In the genomic region with DNA sequence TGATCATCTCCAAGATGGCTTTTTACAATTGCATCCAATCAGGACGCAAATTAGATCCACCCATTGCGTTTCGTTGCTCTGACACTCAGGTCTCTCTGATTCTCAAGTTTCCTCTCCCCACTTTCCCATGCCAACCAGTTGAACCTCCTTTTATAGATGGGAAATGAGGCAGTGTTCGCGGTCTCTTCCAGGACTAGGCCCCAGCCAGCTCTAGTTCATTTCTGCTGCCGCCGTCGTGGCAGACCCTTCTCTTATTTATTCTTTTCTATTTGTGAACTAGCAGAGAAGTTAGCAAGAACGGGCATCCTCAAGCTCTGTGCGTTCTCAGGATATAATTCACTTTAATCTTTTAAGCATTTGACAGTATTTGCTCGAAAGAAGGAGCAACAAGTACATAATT, we compare ENCODE assay signal across 20 cellular contexts.
DNase-seq lines count a peak whose midpoint lies in the region; ATAC-seq and TF ChIP-seq lines count a peak whose summit lies in the region.
"Had no signal": no experiment of that assay in that cellular context is flagged by ENCODE, and none has a peak within 500 bp of the region (broad histone marks: within the 10 kb centered on the region; RNA-seq: fewer than 3 reads in every experiment).

No MANE protein-coding gene starts in this region.

- TF ChIP-seq EP300 in esophagus muscularis mucosa (IDR thresholded peaks at IDR 0.05) = no peak

- H3K27ac Mint-ChIP-seq in activated naive CD4-positive, alpha-beta T cell treated with anti-CD3 and anti-CD28 coated beads, Interleukin-2, amount 10 ng/mL, durations not matched to agents 7 days and 5 days = no peak overlapping the region
- H3K27ac Mint-ChIP-seq in activated T-cell treated with anti-CD3 and anti-CD28 coated beads, Interleukin-2, amount 50 U/mL, for 72 hours = no peak overlapping the region
- H3K27ac Mint-ChIP-seq: H9; natural killer cell treated with Interleukin-12 subunit alpha and Interleukin-12 subunit beta and Interleukin-15 and Interleukin-18, amount 100 ng/mL, for 72 hours; T-helper 2 cell treated with Interferon-gamma antibody and Interleukin-4, amounts not matched to agents 5 μg/mL and 100 μg/mL, for 36 hours had no signal

- H3K79me1 ChIP-seq in neuronal stem cell (ENCODE audit: low read depth, low read length) = no peaks in the 10 kb centered on the region

- H3K4me2 ChIP-seq in neuronal stem cell (ENCODE audit: insufficient read depth, low read length, poor library complexity, severe bottlenecking) = no peak overlapping the region
- H3K4me2 ChIP-seq: BLaER1 had no signal

- H3K4me1 ChIP-seq in esophagus muscularis mucosa (peaks cover 0 to 17% (median 12%) of the 10 kb centered on the region in 4 donors), neuronal stem cell (ENCODE audit: control insufficient read depth in 2 of 2, insufficient read depth in 1 of 2, low read depth in 1 of 2, low read length in 2 of 2) (no peaks in the 10 kb centered on the region)

- H2BK15ac ChIP-seq in neuronal stem cell (ENCODE audit: low read length) = no peak overlapping the region

- no peaks in the 10 kb centered on the region for H3K36me3 ChIP-seq in esophagus muscularis mucosa
- H3K36me3 ChIP-seq in neuronal stem cell (replicated peaks in 1 of 2; ENCODE audit: control insufficient read depth in 2 of 2, insufficient read depth in 2 of 2, low read length in 2 of 2) = no peaks in the 10 kb centered on the region
- H3K36me3 ChIP-seq: BLaER1, left ventricle myocardium inferior, pancreas, tibial nerve had no signal

- no peak for ATAC-seq in Right ventricle myocardium inferior
- ATAC-seq in activated T-cell treated with anti-CD3 and anti-CD28 coated beads, Interleukin-2, amount 50 U/mL, for 72 hours (replicated peaks in 1 of 2) = no peak
- ATAC-seq: natural killer cell treated with Interleukin-12 subunit alpha and Interleukin-12 subunit beta and Interleukin-15 and Interleukin-18, amount 100 ng/mL, for 72 hours had no signal

- no peak overlapping the region for H3K14ac ChIP-seq in neuronal stem cell (ENCODE audit: low read length)

- no peaks in the 10 kb centered on the region for H3K9me3 Mint-ChIP-seq in activated naive CD4-positive, alpha-beta T cell treated with anti-CD3 and anti-CD28 coated beads, Interleukin-2, amount 10 ng/mL, durations not matched to agents 7 days and 5 days
- H3K9me3 Mint-ChIP-seq in activated T-cell treated with anti-CD3 and anti-CD28 coated beads, Interleukin-2, amount 50 U/mL, for 72 hours = no peaks in the 10 kb centered on the region
- H3K9me3 Mint-ChIP-seq: H9; natural killer cell treated with Interleukin-12 subunit alpha and Interleukin-12 subunit beta and Interleukin-15 and Interleukin-18, amount 100 ng/mL, for 72 hours; T-helper 2 cell treated with Interferon-gamma antibody and Interleukin-4, amounts not matched to agents 5 μg/mL and 100 μg/mL, for 36 hours had no signal

- no peak for TF ChIP-seq CTCF in esophagus muscularis mucosa (IDR thresholded peaks at IDR 0.05)

- CTCF ChIA-PET in activated naive CD4-positive, alpha-beta T cell treated with anti-CD3 and anti-CD28 coated beads, Interleukin-2, amount 10 ng/mL, durations not matched to agents 7 days and 5 days (lab: Charles Lee) = no interaction called here

- no peak overlapping the region for H3K27ac ChIP-seq in esophagus muscularis mucosa (replicated peaks in 1 of 4)
- H3K27ac ChIP-seq in neuronal stem cell (replicated peaks; ENCODE audit: low read length) = no peak overlapping the region
- H3K27ac ChIP-seq: BLaER1, left ventricle myocardium inferior, pancreas, tibial nerve had no signal

- no peaks in the 10 kb centered on the region for H3K9me3 ChIP-seq in esophagus muscularis mucosa
- H3K9me3 ChIP-seq in neuronal stem cell (replicated peaks in 1 of 2; ENCODE audit: control insufficient read depth in 2 of 2, insufficient read depth in 1 of 2, low read depth in 1 of 2, low read length in 2 of 2) = no peaks in the 10 kb centered on the region
- H3K9me3 ChIP-seq: BLaER1, left ventricle myocardium inferior, pancreas, tibial nerve had no signal

- no peaks in the 10 kb centered on the region for H3K36me3 Mint-ChIP-seq in activated naive CD4-positive, alpha-beta T cell treated with anti-CD3 and anti-CD28 coated beads, Interleukin-2, amount 10 ng/mL, durations not matched to agents 7 days and 5 days
- H3K36me3 Mint-ChIP-seq in activated T-cell treated with anti-CD3 and anti-CD28 coated beads, Interleukin-2, amount 50 U/mL, for 72 hours (ENCODE audit: insufficient read depth in 2 of 2) = no peaks in the 10 kb centered on the region
- H3K36me3 Mint-ChIP-seq: natural killer cell treated with Interleukin-12 subunit alpha and Interleukin-12 subunit beta and Interleukin-15 and Interleukin-18, amount 100 ng/mL, for 72 hours had no signal

- intact Hi-C loops in cardiac septum (cut with DNase I) = no loop called here
- intact Hi-C loops in Right ventricle myocardium inferior (cut with DNase I) = no loop called here
- intact Hi-C loops in esophagus muscularis mucosa (cut with DNase I) = no loop called here

- peaks cover 3% of the 10 kb centered on the region for H3K4me1 Mint-ChIP-seq in activated naive CD4-positive, alpha-beta T cell treated with anti-CD3 and anti-CD28 coated beads, Interleukin-2, amount 10 ng/mL, durations not matched to agents 7 days and 5 days
- H3K4me1 Mint-ChIP-seq in activated T-cell treated with anti-CD3 and anti-CD28 coated beads, Interleukin-2, amount 50 U/mL, for 72 hours (ENCODE audit: low read depth) = no peaks in the 10 kb centered on the region

- 96% methylated on average over 11 of the region's 11 CpGs for WGBS in esophagus muscularis mucosa
- WGBS in neuronal stem cell (ENCODE audit: extremely low coverage in 2 of 2, insufficient read length in 2 of 2, insufficient replicate concordance in 1 of 2), 2 donors = no CpG with 5 or more reads among the region's 11 CpGs

- H4K91ac ChIP-seq in neuronal stem cell (ENCODE audit: low read depth, low read length, poor library complexity) = no peak overlapping the region

- H3K23ac ChIP-seq in neuronal stem cell (ENCODE audit: low read depth, low read length, poor library complexity) = no peak overlapping the region

- no peak for TF ChIP-seq POLR2A in esophagus muscularis mucosa (IDR thresholded peaks at IDR 0.05; ENCODE audit: low read depth)

- H2BK12ac ChIP-seq in neuronal stem cell (ENCODE audit: low read length) = no peak overlapping the region

- DNase-seq in cardiac septum (ENCODE audit: low spot score) = peak; percentile 44
- DNase-seq in Right ventricle myocardium inferior (ENCODE audit: missing footprints) = no peak
- peak; percentile 31 for DNase-seq in NCI-H526 treated with DMSO at 0.1 percent for 48 hours (lab: John Stamatoyannopoulos, UW)
- DNase-seq in esophagus muscularis mucosa (ENCODE audit: extremely low spot score) = peak; percentile 82
- DNase-seq in activated naive CD4-positive, alpha-beta T cell treated with anti-CD3 and anti-CD28 coated beads, Interleukin-2, amount 10 ng/mL, durations not matched to agents 7 days and 5 days = no peak
- DNase-seq in neuronal stem cell (ENCODE audit: low spot score) = no peak
- DNase-seq in activated T-cell treated with anti-CD3 and anti-CD28 coated beads, Interleukin-2, amount 50 U/mL, for 72 hours = no peak
- DNase-seq: activated CD4-positive, alpha-beta T cell treated with anti-CD3 and anti-CD28 coated beads for 4 hours; activated gamma-delta T cell; activated T-cell treated with anti-CD3 and anti-CD28 coated beads, Interleukin-2, amount 50 U/mL, for 1 hour; cerebellar nuclear complex; H9; left ventricle myocardium inferior; midbrain; retina had no signal

- H3K27me3 ChIP-seq in esophagus muscularis mucosa (no peaks in the 10 kb centered on the region), neuronal stem cell (ENCODE audit: control insufficient read depth in 3 of 3, insufficient read depth in 3 of 3, low read depth in 1 of 3, low read length in 3 of 3) (no peaks in the 10 kb centered on the region)
- H3K27me3 ChIP-seq: pancreas, tibial nerve had no signal

- no peak overlapping the region for H4K8ac ChIP-seq in neuronal stem cell (ENCODE audit: low read depth, low read length)

- no peak overlapping the region for H2BK5ac ChIP-seq in neuronal stem cell (ENCODE audit: low read length)

- no peak overlapping the region for H3K4me3 Mint-ChIP-seq in activated naive CD4-positive, alpha-beta T cell treated with anti-CD3 and anti-CD28 coated beads, Interleukin-2, amount 10 ng/mL, durations not matched to agents 7 days and 5 days
- H3K4me3 Mint-ChIP-seq in activated T-cell treated with anti-CD3 and anti-CD28 coated beads, Interleukin-2, amount 50 U/mL, for 72 hours = no peak overlapping the region
- H3K4me3 Mint-ChIP-seq: H9; natural killer cell treated with Interleukin-12 subunit alpha and Interleukin-12 subunit beta and Interleukin-15 and Interleukin-18, amount 100 ng/mL, for 72 hours; T-helper 2 cell treated with Interferon-gamma antibody and Interleukin-4, amounts not matched to agents 5 μg/mL and 100 μg/mL, for 36 hours had no signal

- H3K27me3 Mint-ChIP-seq in activated naive CD4-positive, alpha-beta T cell treated with anti-CD3 and anti-CD28 coated beads, Interleukin-2, amount 10 ng/mL, durations not matched to agents 7 days and 5 days = peaks cover 29% of the 10 kb centered on the region
- H3K27me3 Mint-ChIP-seq in activated T-cell treated with anti-CD3 and anti-CD28 coated beads, Interleukin-2, amount 50 U/mL, for 72 hours (ENCODE audit: low read depth) = peaks cover 10% of the 10 kb centered on the region

- no peak overlapping the region for H3K4ac ChIP-seq in neuronal stem cell (ENCODE audit: low read length)

- H3K4me3 ChIP-seq in esophagus muscularis mucosa (no peak overlapping the region), neuronal stem cell (ENCODE audit: low read length in 2 of 2) (no peak overlapping the region)
- H3K4me3 ChIP-seq: BLaER1, left ventricle myocardium inferior, pancreas, tibial nerve had no signal

- no peak overlapping the region for H2AFZ ChIP-seq in neuronal stem cell (ENCODE audit: low read length)

- H2BK120ac ChIP-seq in neuronal stem cell (ENCODE audit: low read depth, low read length) = no peak overlapping the region

- no peak overlapping the region for H3K9ac ChIP-seq in neuronal stem cell (ENCODE audit: low read depth, low read length, poor library complexity)
- H3K9ac ChIP-seq: BLaER1 had no signal

- no peak overlapping the region for H2AK5ac ChIP-seq in neuronal stem cell (ENCODE audit: low read depth, low read length)

- no peak overlapping the region for H3K18ac ChIP-seq in neuronal stem cell (ENCODE audit: low read length)

Comparison
In these comparisons a context has a peak if more than half of its experiments do, and no peak if none do; other contexts are left out.
1. DNase-seq: peak in cardiac septum (single experiment), NCI-H526 treated with DMSO at 0.1 percent for 48 hours (single experiment) and esophagus muscularis mucosa (single experiment); none in Right ventricle myocardium inferior (single experiment), activated naive CD4-positive, alpha-beta T cell treated with anti-CD3 and anti-CD28 coated beads, Interleukin-2, amount 10 ng/mL, durations not matched to agents 7 days and 5 days (single experiment), neuronal stem cell (single experiment) and activated T-cell treated with anti-CD3 and anti-CD28 coated beads, Interleukin-2, amount 50 U/mL, for 72 hours (0 of 2).